1 cellular context compared by ENCODE assay signal in genomic region chr4:13988347-13989265, GRCh38.
A peak's percentile ranks its signal among the peaks of the same experiment; 100 is the strongest.
TF ChIP-seq lines count a peak whose summit lies in the region.

No MANE protein-coding gene starts in this region.

TF ChIP-seq in A549, 52 proteins besides CTCF, POLR2A, EP300 and RAD21 (continued from another document):
- TF ChIP-seq EHMT2 (IDR thresholded peaks at IDR 0.05; ENCODE audit: low read depth) (no peak), TP53 (CRISPR knock-in tag; IDR thresholded peaks at IDR 0.05) (no peak), POLR2AphosphoS2 (conservative IDR thresholded peaks at IDR 0.05; ENCODE audit: low read length) (no peak), HES2 (IDR thresholded peaks at IDR 0.05) (peak; percentile 90), RNF2 (IDR thresholded peaks at IDR 0.05; ENCODE audit: borderline replicate concordance, low read depth) (no peak), NR3C1 (IDR thresholded peaks at IDR 0.05) (no peak), CBX8 (IDR thresholded peaks at IDR 0.05) (no peak), GATA3 (IDR thresholded peaks at IDR 0.05; ENCODE audit: borderline replicate concordance) (peak; percentile 97), CBX2 (IDR thresholded peaks at IDR 0.05; ENCODE audit: borderline replicate concordance, low read depth) (no peak), RARB (CRISPR knock-in tag; IDR thresholded peaks at IDR 0.05) (no peak), KDM1A (IDR thresholded peaks at IDR 0.05; ENCODE audit: low read depth) (no peak), HMGXB4 (CRISPR knock-in tag; IDR thresholded peaks at IDR 0.05; ENCODE audit: borderline replicate concordance) (no peak)
- TF ChIP-seq, protein P1, sequence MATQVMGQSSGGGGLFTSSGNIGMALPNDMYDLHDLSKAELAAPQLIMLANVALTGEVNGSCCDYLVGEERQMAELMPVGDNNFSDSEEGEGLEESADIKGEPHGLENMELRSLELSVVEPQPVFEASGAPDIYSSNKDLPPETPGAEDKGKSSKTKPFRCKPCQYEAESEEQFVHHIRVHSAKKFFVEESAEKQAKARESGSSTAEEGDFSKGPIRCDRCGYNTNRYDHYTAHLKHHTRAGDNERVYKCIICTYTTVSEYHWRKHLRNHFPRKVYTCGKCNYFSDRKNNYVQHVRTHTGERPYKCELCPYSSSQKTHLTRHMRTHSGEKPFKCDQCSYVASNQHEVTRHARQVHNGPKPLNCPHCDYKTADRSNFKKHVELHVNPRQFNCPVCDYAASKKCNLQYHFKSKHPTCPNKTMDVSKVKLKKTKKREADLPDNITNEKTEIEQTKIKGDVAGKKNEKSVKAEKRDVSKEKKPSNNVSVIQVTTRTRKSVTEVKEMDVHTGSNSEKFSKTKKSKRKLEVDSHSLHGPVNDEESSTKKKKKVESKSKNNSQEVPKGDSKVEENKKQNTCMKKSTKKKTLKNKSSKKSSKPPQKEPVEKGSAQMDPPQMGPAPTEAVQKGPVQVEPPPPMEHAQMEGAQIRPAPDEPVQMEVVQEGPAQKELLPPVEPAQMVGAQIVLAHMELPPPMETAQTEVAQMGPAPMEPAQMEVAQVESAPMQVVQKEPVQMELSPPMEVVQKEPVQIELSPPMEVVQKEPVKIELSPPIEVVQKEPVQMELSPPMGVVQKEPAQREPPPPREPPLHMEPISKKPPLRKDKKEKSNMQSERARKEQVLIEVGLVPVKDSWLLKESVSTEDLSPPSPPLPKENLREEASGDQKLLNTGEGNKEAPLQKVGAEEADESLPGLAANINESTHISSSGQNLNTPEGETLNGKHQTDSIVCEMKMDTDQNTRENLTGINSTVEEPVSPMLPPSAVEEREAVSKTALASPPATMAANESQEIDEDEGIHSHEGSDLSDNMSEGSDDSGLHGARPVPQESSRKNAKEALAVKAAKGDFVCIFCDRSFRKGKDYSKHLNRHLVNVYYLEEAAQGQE (IDR thresholded peaks at IDR 0.05) = no peak
